ENCODE assay signal across 8 cellular contexts in the genomic region with DNA sequence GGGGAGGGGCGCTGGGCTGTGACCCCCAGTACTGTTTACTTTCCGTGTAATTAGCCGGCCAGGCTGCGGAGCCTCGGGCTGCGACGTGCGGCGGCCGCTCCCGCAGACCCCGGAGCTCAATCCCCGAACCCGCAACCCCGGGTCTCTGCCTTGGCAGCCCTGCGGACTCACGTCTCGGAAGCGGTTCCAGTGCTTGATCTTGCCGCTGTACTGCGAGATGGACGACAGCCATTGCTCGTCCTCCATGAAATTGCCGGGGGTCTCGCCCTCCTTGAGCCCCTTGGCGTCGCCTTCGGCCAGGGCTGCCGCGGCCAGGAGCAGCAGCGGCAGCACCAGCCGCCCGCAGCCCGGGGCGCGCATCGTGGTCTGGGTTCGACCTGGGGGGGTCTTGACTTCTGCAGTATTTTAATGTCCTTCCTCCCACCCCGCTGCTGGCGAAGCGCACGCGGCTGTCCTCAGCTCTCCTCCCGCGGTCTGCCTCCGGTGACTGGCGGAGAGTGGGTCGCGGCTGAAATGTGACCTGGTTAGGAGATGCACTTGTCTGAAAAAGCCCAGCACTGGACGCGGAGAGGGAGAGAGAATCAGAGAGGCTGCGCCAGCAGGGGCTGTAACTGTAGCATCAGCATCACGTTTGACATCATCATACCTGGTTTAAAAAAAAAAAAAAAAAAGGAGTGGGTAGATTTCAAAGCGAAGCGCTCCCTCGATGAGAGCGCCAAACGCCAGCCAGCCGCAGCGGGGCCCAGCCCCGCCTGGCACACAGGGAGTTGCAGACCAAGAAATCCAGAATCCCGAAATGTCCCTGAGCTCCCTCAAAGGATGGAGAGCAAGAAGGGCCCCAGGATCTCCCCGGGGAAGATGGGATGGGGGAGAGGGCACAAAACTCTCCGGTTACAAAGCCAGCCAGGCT. TPM values are rescaled to one million over a fixed set of nuclear protein-coding genes. Genes with fewer than 3 reads are reported as not detected.
DNase-seq lines count a peak whose midpoint lies in the region; ATAC-seq and TF ChIP-seq lines count a peak whose summit lies in the region.

A gene with protein sequence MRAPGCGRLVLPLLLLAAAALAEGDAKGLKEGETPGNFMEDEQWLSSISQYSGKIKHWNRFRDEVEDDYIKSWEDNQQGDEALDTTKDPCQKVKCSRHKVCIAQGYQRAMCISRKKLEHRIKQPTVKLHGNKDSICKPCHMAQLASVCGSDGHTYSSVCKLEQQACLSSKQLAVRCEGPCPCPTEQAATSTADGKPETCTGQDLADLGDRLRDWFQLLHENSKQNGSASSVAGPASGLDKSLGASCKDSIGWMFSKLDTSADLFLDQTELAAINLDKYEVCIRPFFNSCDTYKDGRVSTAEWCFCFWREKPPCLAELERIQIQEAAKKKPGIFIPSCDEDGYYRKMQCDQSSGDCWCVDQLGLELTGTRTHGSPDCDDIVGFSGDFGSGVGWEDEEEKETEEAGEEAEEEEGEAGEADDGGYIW (minus strand): TSS at position 583 of the 910 bp plus-strand sequence. CDS start 223 bp downstream, at position 360.

- H3K4me1 Mint-ChIP-seq in nephron, result peaks cover 33% of the 10 kb centered on the region

- peak; percentile 22 for ATAC-seq in esophagus mucosa
- no peak for ATAC-seq in GM18907 (IDR thresholded peaks at IDR 0.05; ENCODE audit: unreplicated experiment)

- H3K4me3 Mint-ChIP-seq in nephron, result peak within 1 kb of the TSS; percentile 83 to 88 (median 84)

- no peak for TF ChIP-seq CTCF in nephron (IDR thresholded peaks at IDR 0.05; ENCODE audit: unreplicated experiment in 3 of 3)

- DNase-seq in NK-92 (lab: John Stamatoyannopoulos, UW; ENCODE audit: unreplicated experiment) (peak; percentile 10), activated T-cell treated with anti-CD3 and anti-CD28 coated beads for 24 hours (ENCODE audit: low read depth) (peak; percentile 57), superior temporal gyrus (ENCODE audit: extremely low spot score) (peak; percentile 62), SHP77 (lab: John Stamatoyannopoulos, UW) (no peak)
- DNase-seq in NK-92 treated with Interleukin-12 subunit alpha and Interleukin-12 subunit beta, amount 100 ng/mL, for 24 hours (lab: John Stamatoyannopoulos, UW), result no peak

- peaks cover 5% of the 10 kb centered on the region for H3K36me3 Mint-ChIP-seq in nephron (ENCODE audit: low read depth)

- H3K27me3 Mint-ChIP-seq in nephron (ENCODE audit: low read depth), result peaks cover 63% of the 10 kb centered on the region

- H3K9me3 Mint-ChIP-seq in nephron, result no peaks in the 10 kb centered on the region

- peak within 1 kb of the TSS; percentile 83 to 96 (median 94) for H3K27ac Mint-ChIP-seq in nephron

RNA-seq across cellular contexts. Expression of the gene that starts here (rescaled TPM):
- 1.5 TPM for total RNA-seq in esophagus mucosa

Comparison
In these comparisons a context has a peak if more than half of its experiments do, and no peak if none do; other contexts are left out.
1. DNase-seq: peak in NK-92 (single experiment), activated T-cell treated with anti-CD3 and anti-CD28 coated beads for 24 hours (single experiment) and superior temporal gyrus (single experiment); none in NK-92 treated with Interleukin-12 subunit alpha and Interleukin-12 subunit beta, amount 100 ng/mL, for 24 hours (single experiment) and SHP77 (0 of 2).